ENCODE assay signal across 15 cellular contexts in the genomic region with DNA sequence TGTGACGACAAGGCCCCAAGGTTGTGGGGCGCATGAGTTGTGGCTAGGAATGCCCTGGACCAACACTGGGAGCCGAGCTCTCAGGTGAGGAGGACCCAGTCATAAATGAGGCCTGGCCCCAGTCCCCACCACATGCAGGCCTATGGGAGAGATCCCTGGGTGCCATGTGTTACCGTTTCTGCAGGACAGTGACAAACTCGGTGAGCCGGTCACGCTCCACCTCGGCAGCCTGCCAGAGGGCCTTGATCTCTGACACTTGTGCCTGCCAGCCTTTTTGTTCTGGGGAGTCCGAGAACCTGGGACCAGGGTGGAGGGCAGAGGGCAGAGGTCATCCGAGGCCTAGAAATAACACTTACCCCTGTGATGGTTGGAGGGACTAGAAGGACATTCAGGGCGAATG. TPM values are rescaled to one million over a fixed set of nuclear protein-coding genes. Genes with fewer than 3 reads are reported as not detected.
"Had no signal": no experiment of that assay in that cellular context is flagged by ENCODE, and none has a peak within 500 bp of the region (broad histone marks: within the 10 kb centered on the region; RNA-seq: fewer than 3 reads in every experiment).

No MANE protein-coding gene starts in this region.

- DNase-seq: activated CD4-positive, alpha-beta memory T cell treated with anti-CD3 and anti-CD28 coated beads for 36 hours; activated naive CD4-positive, alpha-beta T cell treated with Interleukin-2 at 50 U/mL for 16 hours; activated naive CD8-positive, alpha-beta T cell treated with anti-CD3 and anti-CD28 coated beads, Interleukin-2, amount 50 U/mL, for 24 hours; activated T-cell treated with anti-CD3 and anti-CD28 coated beads, Interleukin-2, amount 50 U/mL, for 72 hours; left colon; stimulated activated naive B cell treated with anti-CD40 and anti-IgM and Interleukin-4, amounts not matched to agents 10 μg/mL and 1 μg/mL and 100 μg/mL, for 72 hours; T-helper 1 cell; upper lobe of right lung had no signal

- ATAC-seq: activated naive CD8-positive, alpha-beta T cell treated with anti-CD3 and anti-CD28 coated beads, Interleukin-2, amount 50 U/mL, for 24 hours; activated T-cell treated with anti-CD3 and anti-CD28 coated beads, Interleukin-2, amount 50 U/mL, for 72 hours; left colon; stimulated activated naive B cell treated with anti-CD40 and anti-IgM and Interleukin-4, amounts not matched to agents 10 μg/mL and 1 μg/mL and 100 μg/mL, for 72 hours; upper lobe of right lung had no signal

- H3K27me3 ChIP-seq: cardiac muscle cell, upper lobe of right lung had no signal

- H3K4me3 ChIP-seq: cardiac muscle cell, upper lobe of right lung had no signal

- H3K4me1 ChIP-seq: upper lobe of right lung had no signal

- H3K36me3 ChIP-seq: cardiac muscle cell, upper lobe of right lung had no signal

- H3K27ac ChIP-seq: cardiac muscle cell, upper lobe of right lung, VCaP had no signal

- H3K9me3 ChIP-seq: SK-N-SH, upper lobe of right lung had no signal

RNA-seq across cellular contexts. Expression of a gene that starts 27.7 kb away (rescaled TPM):
- total RNA-seq: activated CD4-positive, alpha-beta memory T cell treated with anti-CD3 and anti-CD28 coated beads for 36 hours; activated T-cell treated with anti-CD3 and anti-CD28 coated beads, Interleukin-2, amount 50 U/mL, for 72 hours; astrocyte; epithelial cell of proximal tubule; omental fat pad; upper lobe of right lung had no signal
- polyA plus RNA-seq: SK-N-SH had no signal

RNA-seq across cellular contexts. Expression of a gene that starts 45.0 kb away (rescaled TPM):
- total RNA-seq: activated CD4-positive, alpha-beta memory T cell treated with anti-CD3 and anti-CD28 coated beads for 36 hours; activated T-cell treated with anti-CD3 and anti-CD28 coated beads, Interleukin-2, amount 50 U/mL, for 72 hours; astrocyte; epithelial cell of proximal tubule; left colon; subcutaneous adipose tissue; upper lobe of right lung had no signal
- polyA plus RNA-seq: SK-N-SH had no signal
